ENCODE assay signal across 15 cellular contexts in genomic region chr6:94511502-94512088, GRCh38.
"Had no signal": no experiment of that assay in that cellular context is flagged by ENCODE, and none has a peak within 500 bp of the region (broad histone marks: within the 10 kb centered on the region; RNA-seq: fewer than 3 reads in every experiment).

No MANE protein-coding gene starts in this region.

- H3K9ac ChIP-seq: neural progenitor cell had no signal

- ATAC-seq: left lung; stimulated activated naive B cell treated with anti-CD40 and anti-IgM and Interleukin-4, amounts not matched to agents 10 μg/mL and 1 μg/mL and 100 μg/mL, for 72 hours had no signal

- H3K4me3 ChIP-seq: colonic mucosa, left lung, neural progenitor cell, ovary had no signal

- H3K4me1 ChIP-seq: colonic mucosa, left lung, neural progenitor cell had no signal

- DNase-seq: activated CD4-positive, CD25-positive, alpha-beta regulatory T cell treated with anti-CD3 and anti-CD28 coated beads, Interleukin-2, amount 50 U/mL, for 72 hours; anterior cingulate cortex; brain microvascular endothelial cell; central memory CD4-positive, alpha-beta T cell; colonic mucosa; erythroblast; foreskin melanocyte; glutamatergic neuron; hypothalamus; ovary; stimulated activated CD4-positive, alpha-beta T cell treated with anti-CD3 and anti-CD28 coated beads, Interleukin-4, amount 100 ng/mL, for 4 hours; stimulated activated naive B cell treated with anti-CD40 and anti-IgM and Interleukin-4, amounts not matched to agents 10 μg/mL and 1 μg/mL and 100 μg/mL, for 72 hours; T1000 had no signal

- H3K27ac ChIP-seq: brain microvascular endothelial cell, colonic mucosa, left lung, neural progenitor cell, ovary had no signal

- H3K27me3 ChIP-seq: brain microvascular endothelial cell, colonic mucosa, neural progenitor cell, ovary had no signal

- H3K36me3 ChIP-seq: brain microvascular endothelial cell, colonic mucosa, left lung, neural progenitor cell, ovary had no signal

- H3K9me3 ChIP-seq: colonic mucosa, ovary had no signal
